19 cellular contexts compared by ENCODE assay signal in the genomic region with DNA sequence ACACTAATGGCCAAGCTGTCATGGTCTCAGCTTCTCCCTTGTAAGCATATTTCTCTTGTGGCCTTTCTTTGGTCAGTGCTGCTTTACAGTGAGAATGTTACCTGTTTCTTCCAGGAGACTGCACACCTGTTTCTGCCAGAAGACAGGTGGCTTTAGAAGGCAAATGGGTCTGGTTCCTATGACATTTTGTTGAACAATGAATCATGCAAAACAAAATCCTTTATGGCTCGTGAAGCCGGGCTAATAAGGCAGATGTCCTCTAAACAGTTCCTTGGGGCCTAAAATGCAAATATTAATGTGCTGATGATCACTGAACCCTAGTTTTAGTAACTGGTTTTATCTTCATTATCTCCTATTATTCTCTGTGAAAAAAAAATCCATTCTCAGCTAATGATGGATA.
"Had no signal": no experiment of that assay in that cellular context is flagged by ENCODE, and none has a peak within 500 bp of the region (broad histone marks: within the 10 kb centered on the region; RNA-seq: fewer than 3 reads in every experiment).

No MANE protein-coding gene starts in this region.

- H3K9me2 ChIP-seq: SK-N-SH had no signal

- DNase-seq: KBM-7, MG63, NCI-H1092 treated with DMSO at 0.1 percent for 48 hours, NCI-H1436, NCI-H1694 treated with DMSO at 0.1 percent for 48 hours, NCI-H1930, NCI-H2081, NCI-H2107, NCI-H345, NCI-H446 treated with DMSO at 0.1 percent for 48 hours, NCI-H510A treated with DMSO at 0.1 percent for 48 hours, NCI-H82, PC-3, SHP77, SK-N-SH, SW 1271, T-cell had no signal

- H3K36me3 ChIP-seq: MG63 had no signal

- H3K9ac ChIP-seq: SK-N-SH had no signal

- ATAC-seq: Panc1, PC-3, T-cell had no signal

- H3K9me3 ChIP-seq: MG63, SK-N-SH had no signal

- H3K27me3 ChIP-seq: MG63 had no signal

- H3K4me2 ChIP-seq: SK-N-SH had no signal

- H3K4me3 ChIP-seq: MG63 had no signal

- H3K27ac ChIP-seq: RWPE1 had no signal
